27 cellular contexts compared by ENCODE assay signal in genomic region chr10:19640864-19641263, GRCh38.
"Had no signal": no experiment of that assay in that cellular context is flagged by ENCODE, and none has a peak within 500 bp of the region (broad histone marks: within the 10 kb centered on the region; RNA-seq: fewer than 3 reads in every experiment).

No MANE protein-coding gene starts in this region.

- DNase-seq: stimulated activated CD4-positive, alpha-beta T cell treated with anti-CD3 and anti-CD28 coated beads, Interleukin-2, amount 100 ng/mL, for 48 hours; stimulated activated CD4-positive, alpha-beta T cell treated with anti-CD3 and anti-CD28 coated beads, Interleukin-4, amount 100 ng/mL, for 1 hour; stimulated activated CD4-positive, alpha-beta T cell treated with anti-CD3 and anti-CD28 coated beads, Interleukin-4, amount 100 ng/mL, for 24 hours; stimulated activated CD4-positive, alpha-beta T cell treated with anti-CD3 and anti-CD28 coated beads, Interleukin-4, amount 100 ng/mL, for 4 hours; stimulated activated CD8-positive, alpha-beta memory T cell treated with anti-CD3 and anti-CD28 coated beads, Interleukin-4, amount 100 ng/mL, for 48 hours; stimulated activated naive B cell treated with anti-CD40 and anti-IgM and Interleukin-4, amounts not matched to agents 10 μg/mL and 1 μg/mL and 100 μg/mL, for 72 hours; stimulated activated naive CD4-positive, alpha-beta T cell; stimulated activated naive CD4-positive, alpha-beta T cell treated with Interleukin-2 at 50 U/mL for 16 hours; stimulated activated naive CD8-positive, alpha-beta T cell treated with anti-CD3 and anti-CD28 coated beads, Interleukin-15, amount 100 ng/mL, for 72 hours; stimulated activated naive CD8-positive, alpha-beta T cell treated with anti-CD3 and anti-CD28 coated beads, Interleukin-15, Interleukin-2, amounts not matched to agents 100 U/mL and 50 U/mL, for 24 hours; stomach; substantia nigra; testis; thyroid gland; tibial artery; transverse colon; upper lobe of right lung; uterus had no signal

- H3K27ac ChIP-seq: stomach, suprapubic skin, testis, thyroid gland, transverse colon, upper lobe of right lung, uterus, vagina had no signal

- H3K4me1 Mint-ChIP-seq: stimulated activated effector memory CD8-positive, alpha-beta T cell treated with anti-CD3 and anti-CD28 coated beads, Interleukin-12 subunit alpha, Interleukin-12 subunit beta, amount 100 ng/mL, for 72 hours; stimulated activated memory B cell treated with anti-CD40 and anti-IgM and Interleukin-4, amounts not matched to agents 10 μg/mL and 1 μg/mL and 100 μg/mL, for 72 hours; stimulated activated naive CD8-positive, alpha-beta T cell treated with anti-CD3 and anti-CD28 coated beads, Interleukin-15, amount 100 ng/mL, for 72 hours had no signal

- H3K36me3 Mint-ChIP-seq: stimulated activated effector memory CD8-positive, alpha-beta T cell treated with anti-CD3 and anti-CD28 coated beads, Interleukin-12 subunit alpha, Interleukin-12 subunit beta, amount 100 ng/mL, for 72 hours; stimulated activated memory B cell treated with anti-CD40 and anti-IgM and Interleukin-4, amounts not matched to agents 10 μg/mL and 1 μg/mL and 100 μg/mL, for 72 hours; stimulated activated naive B cell treated with anti-CD40 and anti-IgM and Interleukin-4, amounts not matched to agents 10 μg/mL and 1 μg/mL and 100 μg/mL, for 72 hours; type B pancreatic cell had no signal

- H3K4me3 ChIP-seq: stomach, suprapubic skin, testis, thoracic aorta, thyroid gland, tibial artery, tibial nerve, transverse colon, upper lobe of right lung, uterus, vagina had no signal

- H3K4me1 ChIP-seq: suprapubic skin, thyroid gland, upper lobe of right lung, uterus, vagina had no signal

- H3K9me3 Mint-ChIP-seq: stimulated activated memory B cell treated with anti-CD40 and anti-IgM and Interleukin-4, amounts not matched to agents 10 μg/mL and 1 μg/mL and 100 μg/mL, for 72 hours; stimulated activated naive B cell treated with anti-CD40 and anti-IgM and Interleukin-4, amounts not matched to agents 10 μg/mL and 1 μg/mL and 100 μg/mL, for 72 hours; type B pancreatic cell had no signal

- H3K27me3 ChIP-seq: stomach, suprapubic skin, testis, thyroid gland, tibial artery, tibial nerve, transverse colon, upper lobe of right lung, uterus, vagina had no signal

- ATAC-seq: stimulated activated effector memory CD8-positive, alpha-beta T cell treated with anti-CD3 and anti-CD28 coated beads, Interleukin-12 subunit alpha, Interleukin-12 subunit beta, amount 100 ng/mL, for 72 hours; stimulated activated memory B cell treated with anti-CD40 and anti-IgM and Interleukin-4, amounts not matched to agents 10 μg/mL and 1 μg/mL and 100 μg/mL, for 72 hours; stimulated activated naive B cell treated with anti-CD40 and anti-IgM and Interleukin-4, amounts not matched to agents 10 μg/mL and 1 μg/mL and 100 μg/mL, for 72 hours; stimulated activated naive CD8-positive, alpha-beta T cell treated with anti-CD3 and anti-CD28 coated beads, Interleukin-15, amount 100 ng/mL, for 72 hours; stimulated activated naive CD8-positive, alpha-beta T cell treated with anti-CD3 and anti-CD28 coated beads, Interleukin-15, Interleukin-2, amounts not matched to agents 100 U/mL and 50 U/mL, for 24 hours; upper lobe of right lung had no signal

- H3K9me3 ChIP-seq: suprapubic skin, testis, thoracic aorta, thyroid gland, tibial artery, tibial nerve, transverse colon, upper lobe of right lung, uterus, vagina had no signal

- H3K27me3 Mint-ChIP-seq: stimulated activated memory B cell treated with anti-CD40 and anti-IgM and Interleukin-4, amounts not matched to agents 10 μg/mL and 1 μg/mL and 100 μg/mL, for 72 hours; stimulated activated naive B cell treated with anti-CD40 and anti-IgM and Interleukin-4, amounts not matched to agents 10 μg/mL and 1 μg/mL and 100 μg/mL, for 72 hours; stimulated activated naive CD8-positive, alpha-beta T cell treated with anti-CD3 and anti-CD28 coated beads, Interleukin-15, amount 100 ng/mL, for 72 hours; stimulated activated naive CD8-positive, alpha-beta T cell treated with anti-CD3 and anti-CD28 coated beads, Interleukin-15, Interleukin-2, amounts not matched to agents 100 ng/mL and 50 ng/mL, for 24 hours; type B pancreatic cell had no signal

- H3K4me3 Mint-ChIP-seq: stimulated activated effector memory CD8-positive, alpha-beta T cell treated with anti-CD3 and anti-CD28 coated beads, Interleukin-12 subunit alpha, Interleukin-12 subunit beta, amount 100 ng/mL, for 72 hours; stimulated activated memory B cell treated with anti-CD40 and anti-IgM and Interleukin-4, amounts not matched to agents 10 μg/mL and 1 μg/mL and 100 μg/mL, for 72 hours; stimulated activated naive B cell treated with anti-CD40 and anti-IgM and Interleukin-4, amounts not matched to agents 10 μg/mL and 1 μg/mL and 100 μg/mL, for 72 hours; stimulated activated naive CD8-positive, alpha-beta T cell treated with anti-CD3 and anti-CD28 coated beads, Interleukin-15, amount 100 ng/mL, for 72 hours; stimulated activated naive CD8-positive, alpha-beta T cell treated with anti-CD3 and anti-CD28 coated beads, Interleukin-15, Interleukin-2, amounts not matched to agents 100 ng/mL and 50 ng/mL, for 24 hours; type B pancreatic cell had no signal

- H3K36me3 ChIP-seq: stomach, suprapubic skin, thoracic aorta, thyroid gland, tibial artery, tibial nerve, transverse colon, upper lobe of right lung, uterus, vagina had no signal

- H3K27ac Mint-ChIP-seq: stimulated activated effector memory CD8-positive, alpha-beta T cell treated with anti-CD3 and anti-CD28 coated beads, Interleukin-12 subunit alpha, Interleukin-12 subunit beta, amount 100 ng/mL, for 72 hours; stimulated activated memory B cell treated with anti-CD40 and anti-IgM and Interleukin-4, amounts not matched to agents 10 μg/mL and 1 μg/mL and 100 μg/mL, for 72 hours; stimulated activated naive B cell treated with anti-CD40 and anti-IgM and Interleukin-4, amounts not matched to agents 10 μg/mL and 1 μg/mL and 100 μg/mL, for 72 hours; stimulated activated naive CD8-positive, alpha-beta T cell treated with anti-CD3 and anti-CD28 coated beads, Interleukin-15, amount 100 ng/mL, for 72 hours; stimulated activated naive CD8-positive, alpha-beta T cell treated with anti-CD3 and anti-CD28 coated beads, Interleukin-15, Interleukin-2, amounts not matched to agents 100 ng/mL and 50 ng/mL, for 24 hours; type B pancreatic cell had no signal

- FAIRE-seq: urothelium cell line had no signal
